Comparison of ENCODE assay signal across 32 cellular contexts in genomic region chr11:101920992-101921391, GRCh38. TPM values are rescaled to one million over a fixed set of nuclear protein-coding genes. Genes with fewer than 3 reads are reported as not detected.
DNase-seq lines count a peak whose midpoint lies in the region; ATAC-seq, FAIRE-seq and TF ChIP-seq lines count a peak whose summit lies in the region.
"Had no signal": no experiment of that assay in that cellular context is flagged by ENCODE, and none has a peak within 500 bp of the region (broad histone marks: within the 10 kb centered on the region; RNA-seq: fewer than 3 reads in every experiment).

No MANE protein-coding gene starts in this region.

- no peak overlapping the region for H3K27ac ChIP-seq in PC-3 (ENCODE audit: low read length)
- no peak overlapping the region for H3K27ac ChIP-seq in kidney (ENCODE audit: low read depth in 2 of 2, low read length in 2 of 2)
- H3K27ac ChIP-seq in pancreas: no peak overlapping the region
- H3K27ac ChIP-seq in CD4-positive, alpha-beta T cell (ENCODE audit: low read depth, low read length): no peak overlapping the region
- H3K27ac ChIP-seq in CD8-positive, alpha-beta memory T cell (ENCODE audit: low read depth, low read length): no peak overlapping the region
- H3K27ac ChIP-seq: BLaER1 had no signal

- DNase-seq in PC-3 (peak; percentile 48), kidney (no peak), pancreas (no peak), WTC11 (ENCODE audit: low spot score) (no peak)
- no peak for DNase-seq in stimulated activated CD4-positive, alpha-beta T cell treated with anti-CD3 and anti-CD28 coated beads, Interleukin-12 subunit alpha, Interleukin-12 subunit beta, amount 100 ng/mL, for 4 hours
- DNase-seq in CD4-positive, alpha-beta T cell: no peak
- DNase-seq in CD8-positive, alpha-beta memory T cell: no peak
- DNase-seq: 8988T; ACHN; BE2C; C1 segment of cervical spinal cord; Calu3; CD4-positive, CD25-positive, alpha-beta regulatory T cell; CD8-positive, alpha-beta T cell; DMS 273 treated with DMSO at 0.1 percent for 48 hours; DMS153; DMS53; DMS79; DND-41; EL; GF-D8 had no signal

- CTCF ChIA-PET in PC-3 (lab: Charles Lee): interaction anchor here (0.6 kb wide), 2 partner anchors 53 to 58 kb away, joined by 3 read pairs; no protein-coding TSS in a partner anchor
- CTCF ChIA-PET in CD4-positive, alpha-beta T cell (lab: Charles Lee): no interaction called here
- CTCF ChIA-PET in CD8-positive, alpha-beta memory T cell (lab: Charles Lee): no interaction called here
- CTCF ChIA-PET in WTC11 (lab: Charles Lee): no interaction called here

- H3K4me1 ChIP-seq in PC-3 (ENCODE audit: insufficient read depth, low read length) (peaks cover 13% of the 10 kb centered on the region), kidney (ENCODE audit: control insufficient read depth in 1 of 2, insufficient read depth in 1 of 2, low read depth in 1 of 2, low read length in 2 of 2) (no peaks in the 10 kb centered on the region), pancreas (no peaks in the 10 kb centered on the region)
- H3K4me1 ChIP-seq in CD8-positive, alpha-beta memory T cell (ENCODE audit: insufficient read depth, low read length): peaks cover 4% of the 10 kb centered on the region

- POLR2A ChIA-PET in PC-3 (lab: Charles Lee; ENCODE audit: unreplicated experiment) (no interaction called here), WTC11 (lab: Charles Lee) (no interaction called here)
- POLR2A ChIA-PET in CD4-positive, alpha-beta T cell (lab: Charles Lee): no interaction called here
- POLR2A ChIA-PET in CD8-positive, alpha-beta memory T cell (lab: Charles Lee): no interaction called here

- FAIRE-seq in colon (lab: Jason Lieb, UNC) (peak; percentile 70), kidney (lab: Jason Lieb, UNC) (peak; percentile 38), pancreas (lab: Jason Lieb, UNC) (peak; percentile 32)
- FAIRE-seq: A204.1, GM12891, GM19239 had no signal

- no peaks in the 10 kb centered on the region for H3K9me3 Mint-ChIP-seq in CD4-positive, alpha-beta T cell
- H3K9me3 Mint-ChIP-seq in CD8-positive, alpha-beta memory T cell: no peaks in the 10 kb centered on the region
- H3K9me3 Mint-ChIP-seq in WTC11: no peaks in the 10 kb centered on the region
- H3K9me3 Mint-ChIP-seq: CD14-positive monocyte; CD4-positive, CD25-positive, alpha-beta regulatory T cell; CD8-positive, alpha-beta T cell had no signal

- H3K4me3 ChIP-seq in PC-3 (ENCODE audit: low read length) (no peak overlapping the region), kidney (ENCODE audit: low read length in 2 of 2) (no peak overlapping the region), pancreas (no peak overlapping the region)
- no peak overlapping the region for H3K4me3 ChIP-seq in CD8-positive, alpha-beta memory T cell (ENCODE audit: low read length)
- H3K4me3 ChIP-seq: BLaER1 had no signal

- intact Hi-C loops in PC-3 (cut with micrococcal nuclease) (no loop called here), kidney (cut with DNase I) (no loop called here), pancreas (cut with DNase I) (no loop called here)
- intact Hi-C loops in CD4-positive, alpha-beta T cell (cut with DNase I, micrococcal nuclease): no loop called here

- ATAC-seq in PC-3 (peak; percentile 98), pancreas (no peak), WTC11 (no peak)
- no peak for ATAC-seq in CD4-positive, alpha-beta T cell (ENCODE audit: poor library complexity)
- ATAC-seq: CD8-positive, alpha-beta T cell had no signal

- H3K9me2 ChIP-seq in PC-3 (replicated peaks; ENCODE audit: low read length): no peaks in the 10 kb centered on the region

- WGBS in pancreas, 2 donors: 74 to 90% methylated on average over 1 of the region's 1 CpG

- no peaks in the 10 kb centered on the region for H3K27me3 Mint-ChIP-seq in CD4-positive, alpha-beta T cell
- no peaks in the 10 kb centered on the region for H3K27me3 Mint-ChIP-seq in CD8-positive, alpha-beta memory T cell
- no peaks in the 10 kb centered on the region for H3K27me3 Mint-ChIP-seq in WTC11 (ENCODE audit: low read depth)
- H3K27me3 Mint-ChIP-seq: CD4-positive, CD25-positive, alpha-beta regulatory T cell had no signal

- no peak overlapping the region for H3K27ac Mint-ChIP-seq in CD4-positive, alpha-beta T cell
- no peak overlapping the region for H3K27ac Mint-ChIP-seq in CD8-positive, alpha-beta memory T cell
- no peak overlapping the region for H3K27ac Mint-ChIP-seq in WTC11
- H3K27ac Mint-ChIP-seq: CD14-positive monocyte; CD4-positive, CD25-positive, alpha-beta regulatory T cell; CD8-positive, alpha-beta T cell had no signal

- no peak overlapping the region for H2AFZ ChIP-seq in PC-3 (ENCODE audit: low read length)

- no peaks in the 10 kb centered on the region for H4K20me1 ChIP-seq in PC-3 (ENCODE audit: low read length)
- H4K20me1 ChIP-seq: BLaER1 had no signal

- no peaks in the 10 kb centered on the region for H3K27me3 ChIP-seq in PC-3 (ENCODE audit: low read length)
- H3K27me3 ChIP-seq in pancreas: no peaks in the 10 kb centered on the region
- H3K27me3 ChIP-seq in CD4-positive, alpha-beta T cell (ENCODE audit: control insufficient read depth, insufficient read depth, low read length): no peaks in the 10 kb centered on the region
- H3K27me3 ChIP-seq in CD8-positive, alpha-beta memory T cell (ENCODE audit: insufficient read depth, low read length, poor library complexity, severe bottlenecking): no peaks in the 10 kb centered on the region
- H3K27me3 ChIP-seq: BE2C, BLaER1 had no signal

- H3K9me3 ChIP-seq in PC-3 (ENCODE audit: low read length): no peaks in the 10 kb centered on the region
- H3K9me3 ChIP-seq in kidney (ENCODE audit: control insufficient read depth in 1 of 2, low read length in 2 of 2): no peaks in the 10 kb centered on the region
- H3K9me3 ChIP-seq in pancreas: no peaks in the 10 kb centered on the region
- H3K9me3 ChIP-seq in CD4-positive, alpha-beta T cell (ENCODE audit: control insufficient read depth, low read length): no peaks in the 10 kb centered on the region
- no peaks in the 10 kb centered on the region for H3K9me3 ChIP-seq in CD8-positive, alpha-beta memory T cell (ENCODE audit: low read length)
- H3K9me3 ChIP-seq: BE2C, BLaER1, Caco-2 had no signal

- peaks cover 3% of the 10 kb centered on the region for H3K36me3 Mint-ChIP-seq in CD4-positive, alpha-beta T cell (ENCODE audit: low read depth)
- H3K36me3 Mint-ChIP-seq in CD8-positive, alpha-beta memory T cell: peaks cover 2 to 5% (median 2%) of the 10 kb centered on the region in 3 donors
- no peaks in the 10 kb centered on the region for H3K36me3 Mint-ChIP-seq in WTC11
- H3K36me3 Mint-ChIP-seq: CD14-positive monocyte; CD4-positive, CD25-positive, alpha-beta regulatory T cell had no signal

- no peak overlapping the region; the same call in 1 of the 2 replicates for H3K4me2 ChIP-seq in PC-3 (ENCODE audit: low read length)
- H3K4me2 ChIP-seq: BLaER1 had no signal

- no peak for TF ChIP-seq CTCF in PC-3 (conservative IDR thresholded peaks at IDR 0.05; ENCODE audit: low read depth, low read length)
- no peak for TF ChIP-seq CTCF in kidney (IDR thresholded peaks at IDR 0.05; ENCODE audit: borderline replicate concordance, extremely low read depth, insufficient read depth)
- TF ChIP-seq CTCF in pancreas (IDR thresholded peaks at IDR 0.05): no peak
- no peak for TF ChIP-seq CTCF in CD4-positive, alpha-beta T cell (IDR thresholded peaks at IDR 0.05)
- no peak for TF ChIP-seq CTCF in WTC11 (IDR thresholded peaks at IDR 0.05)

- peaks cover 5% of the 10 kb centered on the region for H3K4me1 Mint-ChIP-seq in CD4-positive, alpha-beta T cell (ENCODE audit: low read depth)
- H3K4me1 Mint-ChIP-seq in CD8-positive, alpha-beta memory T cell: peaks cover 6 to 15% (median 11%) of the 10 kb centered on the region in 3 donors
- H3K4me1 Mint-ChIP-seq in WTC11: peaks cover 9% of the 10 kb centered on the region

- H3K36me3 ChIP-seq in PC-3 (ENCODE audit: low read depth, low read length): no peaks in the 10 kb centered on the region
- H3K36me3 ChIP-seq in kidney (ENCODE audit: control insufficient read depth in 1 of 2, insufficient read depth in 2 of 2, low read length in 2 of 2): no peaks in the 10 kb centered on the region
- no peaks in the 10 kb centered on the region for H3K36me3 ChIP-seq in pancreas
- no peaks in the 10 kb centered on the region for H3K36me3 ChIP-seq in CD8-positive, alpha-beta memory T cell (ENCODE audit: insufficient read depth, low read length)
- H3K36me3 ChIP-seq: BE2C, BLaER1 had no signal

- BruUV-seq in PC-3 (replicated peaks; lab: Mats Ljungman, UMichigan): no TSS peak

- no peaks in the 10 kb centered on the region for H3K79me2 ChIP-seq in PC-3 (ENCODE audit: low read length)

- H3K9ac ChIP-seq in PC-3 (ENCODE audit: low read length): no peak overlapping the region
- no peak overlapping the region for H3K9ac ChIP-seq in kidney (ENCODE audit: low read length in 2 of 2)
- H3K9ac ChIP-seq: BLaER1 had no signal

- H3K4me3 Mint-ChIP-seq in CD4-positive, alpha-beta T cell: no peak overlapping the region
- no peak overlapping the region for H3K4me3 Mint-ChIP-seq in CD8-positive, alpha-beta memory T cell
- H3K4me3 Mint-ChIP-seq in WTC11: no peak overlapping the region
- H3K4me3 Mint-ChIP-seq: CD14-positive monocyte; CD4-positive, CD25-positive, alpha-beta regulatory T cell; CD8-positive, alpha-beta T cell had no signal

- no peaks in the 10 kb centered on the region for H3F3A ChIP-seq in PC-3 (ENCODE audit: low read length, unreplicated experiment)

TF ChIP-seq in WTC11, 78 proteins besides CTCF, POLR2A, EP300 and RAD21 (continues in another document):
- TF ChIP-seq MYBL2 (CRISPR knock-in tag; IDR thresholded peaks at IDR 0.05) (no peak), HMGA2 (CRISPR knock-in tag; IDR thresholded peaks at IDR 0.05) (no peak), ZBTB21 (CRISPR knock-in tag; IDR thresholded peaks at IDR 0.05; ENCODE audit: borderline replicate concordance) (no peak)

RNA-seq across cellular contexts. Expression of gene ANGPTL5, which starts 4.7 kb away (rescaled TPM):
- total RNA-seq in PC-3 (2014; rRNA removed) (not detected in 2 replicates), kidney (not detected), pancreas (under 1 TPM in 1 of 6 donors, not detected in 5; 0.14 TPM), WTC11 (2021) (not detected in 3 replicates)
- polyA plus RNA-seq in kidney (ENCODE audit: insufficient read depth, low read depth, low replicate concordance) (not detected), pancreas (under 1 TPM in 1 of 2 donors, not detected in 1; 0.21 TPM)
- total RNA-seq in CD4-positive, alpha-beta T cell: not detected
- not detected for total RNA-seq in CD8-positive, alpha-beta memory T cell
- polyA plus RNA-seq in CD8-positive, alpha-beta memory T cell: not detected
- total RNA-seq: A673; Caco-2; Calu3; CD4-positive, CD25-positive, alpha-beta regulatory T cell; CD8-positive, alpha-beta T cell; Daoy; G401 had no signal
- polyA plus RNA-seq: AG04450, CD14-positive monocyte had no signal

RNA-seq across cellular contexts. Expression of gene CEP126, which starts 6.2 kb away (rescaled TPM):
- total RNA-seq in PC-3 (2014; rRNA removed): 1.0 and 2.5 TPM in 2 replicates
- 5.3 TPM for total RNA-seq in kidney
- polyA plus RNA-seq in kidney (ENCODE audit: insufficient read depth, low read depth, low replicate concordance): 5.1 TPM
- 1 to 10 TPM in 3 of 6 donors, under 1 TPM in 3; 0.47 to 2.0 (median 1.3) TPM for total RNA-seq in pancreas
- polyA plus RNA-seq in pancreas: 1 to 10 TPM; 2.1 to 9.6 TPM
- total RNA-seq in CD4-positive, alpha-beta T cell: 1 to 10 TPM in 1 of 2 experiments, under 1 TPM in 1; 0.96 to 1.2 TPM
- 1 to 10 TPM; 1.6 to 1.8 TPM for total RNA-seq in CD8-positive, alpha-beta memory T cell
- 1.1 TPM for polyA plus RNA-seq in CD8-positive, alpha-beta memory T cell
- 1.9 to 2.4 TPM (median 2.0 TPM) in 3 replicates for total RNA-seq in WTC11 (2021)
